Comparison of ENCODE assay signal across 8 cellular contexts in the genomic region with DNA sequence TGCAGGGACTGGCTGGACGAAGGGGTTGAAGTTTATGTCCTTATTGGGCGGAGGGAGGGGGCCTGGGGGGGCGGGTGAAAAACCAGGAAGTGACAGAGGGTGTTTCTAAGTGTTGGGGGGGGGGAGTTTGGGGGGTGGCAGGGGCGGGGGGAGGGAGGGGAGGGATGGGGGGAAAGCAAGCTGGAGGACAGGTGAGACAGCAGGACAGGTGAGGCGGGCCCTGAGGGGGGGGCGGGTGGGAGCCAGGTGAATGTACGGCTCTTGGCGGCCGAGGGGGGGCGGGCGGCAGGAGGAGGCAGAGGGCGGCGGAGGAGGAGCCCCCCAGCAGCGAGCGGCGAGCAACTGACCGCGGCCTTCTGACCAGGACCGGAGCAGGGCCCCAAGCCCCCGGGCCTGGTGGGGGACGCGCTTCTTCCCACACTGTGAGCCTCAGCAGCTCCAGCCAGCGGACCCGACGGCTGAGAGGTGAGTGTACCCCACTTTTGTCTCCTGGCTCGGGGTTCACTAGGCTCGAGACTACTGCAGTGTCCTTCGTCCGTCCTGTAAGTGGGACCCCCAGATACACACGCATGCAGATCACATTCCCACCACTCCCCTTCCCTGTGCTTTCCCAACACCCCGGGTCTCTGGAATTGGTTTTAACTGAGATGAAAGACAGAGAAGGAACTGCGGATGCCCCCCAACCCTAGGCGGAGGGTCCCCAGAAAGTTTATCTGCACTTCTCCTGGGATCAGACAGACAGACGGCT. TPM values are rescaled to one million over a fixed set of nuclear protein-coding genes. Genes with fewer than 3 reads are reported as not detected.
A peak's percentile ranks its signal among the peaks of the same experiment; 100 is the strongest.
DNase-seq lines count a peak whose midpoint lies in the region; ATAC-seq and TF ChIP-seq lines count a peak whose summit lies in the region.

Gene ZBTB7B, plus strand, starts transcription at position 324 of the 748 bp plus-strand sequence. CDS start 11,859 bp downstream, outside the sequence.

- no peak for TF ChIP-seq CTCF in ovary (IDR thresholded peaks at IDR 0.05)

- H3K27ac ChIP-seq in ovary, result peak within 1 kb of the TSS; percentile 94 to 96

- H3K27me3 ChIP-seq in ovary, result no peaks in the 10 kb centered on the region

- 0% methylated on average over 27 to 33 of the region's 34 CpGs for WGBS in ovary, 3 donors

- peak within 1 kb of the TSS; percentile 98 for H3K4me3 Mint-ChIP-seq in activated T-helper 1 cell treated with anti-CD3 and anti-CD28 coated beads, Interleukin-12 subunit alpha, Interleukin-12 subunit beta, Interleukin-2, Interleukin-4 antibody, amounts not matched to agents 30 ng/mL and 10 ng/mL and 1 ng/mL, durations not matched to agents 14 hours and 24 hours and 36 hours

- DNase-seq in NCI-H1105 (lab: John Stamatoyannopoulos, UW), result peak; percentile 54
- no peak for DNase-seq in NCI-H1105 treated with DMSO at 0.1 percent for 48 hours (lab: John Stamatoyannopoulos, UW)
- DNase-seq in HuH-7.5 (ENCODE audit: low spot score), result peak; percentile 64
- DNase-seq in activated T-helper 1 cell treated with anti-CD3 and anti-CD28 coated beads, Interleukin-12 subunit alpha, Interleukin-12 subunit beta, Interleukin-2, Interleukin-4 antibody, amounts not matched to agents 30 ng/mL and 10 ng/mL and 1 ng/mL, durations not matched to agents 14 hours and 24 hours and 36 hours (ENCODE audit: low spot score), result no peak
- DNase-seq in Right ventricle myocardium inferior (ENCODE audit: missing footprints), result no peak
- DNase-seq in ovary, result peak; percentile 56 to 74 (median 66)

- H3K4me1 Mint-ChIP-seq in activated T-helper 1 cell treated with anti-CD3 and anti-CD28 coated beads, Interleukin-12 subunit alpha, Interleukin-12 subunit beta, Interleukin-2, Interleukin-4 antibody, amounts not matched to agents 30 ng/mL and 10 ng/mL and 1 ng/mL, durations not matched to agents 14 hours and 24 hours and 36 hours (ENCODE audit: low read depth), result peaks cover 50% of the 10 kb centered on the region

- H3K4me1 ChIP-seq in ovary (ENCODE audit: insufficient read depth), result peaks cover 11% of the 10 kb centered on the region

- ATAC-seq in Right ventricle myocardium inferior (peak; percentile 5), GM21529 (IDR thresholded peaks at IDR 0.05; ENCODE audit: unreplicated experiment) (no peak), GM18517 (IDR thresholded peaks at IDR 0.05; ENCODE audit: unreplicated experiment) (no peak)

- peak within 1 kb of the TSS; percentile 82 for H3K4me3 ChIP-seq in ovary

- peak; percentile 10 for TF ChIP-seq POLR2A in ovary (IDR thresholded peaks at IDR 0.05)

- H3K36me3 Mint-ChIP-seq in activated T-helper 1 cell treated with anti-CD3 and anti-CD28 coated beads, Interleukin-12 subunit alpha, Interleukin-12 subunit beta, Interleukin-2, Interleukin-4 antibody, amounts not matched to agents 30 ng/mL and 10 ng/mL and 1 ng/mL, durations not matched to agents 14 hours and 24 hours and 36 hours (ENCODE audit: low read depth), result peaks cover 11% of the 10 kb centered on the region

- no peaks in the 10 kb centered on the region for H3K9me3 ChIP-seq in ovary

- TF ChIP-seq EP300 in ovary (IDR thresholded peaks at IDR 0.05), result no peak

- peaks cover 2% of the 10 kb centered on the region for H3K27me3 Mint-ChIP-seq in activated T-helper 1 cell treated with anti-CD3 and anti-CD28 coated beads, Interleukin-12 subunit alpha, Interleukin-12 subunit beta, Interleukin-2, Interleukin-4 antibody, amounts not matched to agents 30 ng/mL and 10 ng/mL and 1 ng/mL, durations not matched to agents 14 hours and 24 hours and 36 hours (ENCODE audit: insufficient read depth)

- H3K9me3 Mint-ChIP-seq in activated T-helper 1 cell treated with anti-CD3 and anti-CD28 coated beads, Interleukin-12 subunit alpha, Interleukin-12 subunit beta, Interleukin-2, Interleukin-4 antibody, amounts not matched to agents 30 ng/mL and 10 ng/mL and 1 ng/mL, durations not matched to agents 14 hours and 24 hours and 36 hours, result no peaks in the 10 kb centered on the region

- intact Hi-C loops in activated T-helper 1 cell treated with anti-CD3 and anti-CD28 coated beads, Interleukin-12 subunit alpha, Interleukin-12 subunit beta, Interleukin-2, Interleukin-4 antibody, amounts not matched to agents 30 ng/mL and 10 ng/mL and 1 ng/mL, durations not matched to agents 14 hours and 24 hours and 36 hours (cut with micrococcal nuclease), result loop anchor here (1.0 to 5.0 kb wide), 9 partner anchors 10 to 595 kb away; partner anchors contain the start of genes EFNA4, IL6R, PYGO2 and RUSC1
- intact Hi-C loops in Right ventricle myocardium inferior (cut with DNase I), result loop anchor here (2.0 to 5.0 kb wide), 2 partner anchors 20 to 40 kb away; partner anchors contain the start of genes FLAD1 and PYGO2
- intact Hi-C loops in ovary (cut with DNase I), result loop anchor here in 2 of 4 donors (5.0 kb wide), 2 partner anchors 40 to 45 kb away; partner anchors contain the start of genes PBXIP1 (in 1 of the 2) and PYGO2 (in 1 of the 2)

- H3K36me3 ChIP-seq in ovary, result no peaks in the 10 kb centered on the region

- H3K27ac Mint-ChIP-seq in activated T-helper 1 cell treated with anti-CD3 and anti-CD28 coated beads, Interleukin-12 subunit alpha, Interleukin-12 subunit beta, Interleukin-2, Interleukin-4 antibody, amounts not matched to agents 30 ng/mL and 10 ng/mL and 1 ng/mL, durations not matched to agents 14 hours and 24 hours and 36 hours, result peak within 1 kb of the TSS; percentile 97

RNA-seq across cellular contexts. Expression of gene ZBTB7B, which starts in this region (rescaled TPM):
- 166 and 172 TPM in 2 replicates for total RNA-seq in activated T-helper 1 cell treated with anti-CD3 and anti-CD28 coated beads, Interleukin-12 subunit alpha, Interleukin-12 subunit beta, Interleukin-2, Interleukin-4 antibody, amounts not matched to agents 30 ng/mL and 10 ng/mL and 1 ng/mL, durations not matched to agents 14 hours and 24 hours and 36 hours
- total RNA-seq in Right ventricle myocardium inferior (53.3 TPM), ovary (10 to 100 TPM; 15.3 to 45.5 (median 33.1) TPM)
- polyA plus RNA-seq in ovary, result 10 to 100 TPM in 1 of 2 donors, 1 to 10 TPM in 1; 3.6 to 18.2 TPM

Comparison
In these comparisons a context has a peak if more than half of its experiments do, and no peak if none do; other contexts are left out.
1. DNase-seq: peak in NCI-H1105 (single experiment), HuH-7.5 (single experiment) and ovary (5 of 5); none in NCI-H1105 treated with DMSO at 0.1 percent for 48 hours (single experiment), activated T-helper 1 cell treated with anti-CD3 and anti-CD28 coated beads, Interleukin-12 subunit alpha, Interleukin-12 subunit beta, Interleukin-2, Interleukin-4 antibody, amounts not matched to agents 30 ng/mL and 10 ng/mL and 1 ng/mL, durations not matched to agents 14 hours and 24 hours and 36 hours (single experiment) and Right ventricle myocardium inferior (single experiment).